ENCODE assay signal across 20 cellular contexts in genomic region chr3:11552289-11553264, GRCh38.
DNase-seq lines count a peak whose midpoint lies in the region; ATAC-seq, FAIRE-seq and TF ChIP-seq lines count a peak whose summit lies in the region.
"Had no signal": no experiment of that assay in that cellular context is flagged by ENCODE, and none has a peak within 500 bp of the region (broad histone marks: within the 10 kb centered on the region; RNA-seq: fewer than 3 reads in every experiment).

No MANE protein-coding gene starts in this region.

- no peak overlapping the region for H3K27ac ChIP-seq in CD4-positive, CD25-positive, alpha-beta regulatory T cell (ENCODE audit: insufficient read depth, low read length, poor library complexity, severe bottlenecking)
- peak overlapping the region; percentile 52 for H3K27ac ChIP-seq in RWPE1
- peak overlapping the region; percentile 24 to 77 (median 66) for H3K27ac ChIP-seq in gastrocnemius medialis

- ATAC-seq in CD4-positive, CD25-positive, alpha-beta regulatory T cell (ENCODE audit: low read depth in 2 of 2): no peak
- ATAC-seq in gastrocnemius medialis: no peak
- ATAC-seq: stimulated activated naive CD8-positive, alpha-beta T cell treated with anti-CD3 and anti-CD28 coated beads, Interleukin-15, Interleukin-2, amounts not matched to agents 100 U/mL and 50 U/mL, for 24 hours had no signal

- in situ Hi-C loops in gastrocnemius medialis (cut with MboI; ENCODE audit: low sequenced_read_pairs in 4 of 4): no loop called here

- DNase-seq in CD4-positive, CD25-positive, alpha-beta regulatory T cell: no peak
- DNase-seq in RWPE1 (ENCODE audit: low spot score): no peak
- DNase-seq in endothelial cell (ENCODE audit: low spot score): no peak
- no peak for DNase-seq in gastrocnemius medialis
- DNase-seq in stimulated activated CD4-positive, alpha-beta T cell treated with anti-CD3 and anti-CD28 coated beads, Interleukin-4, amount 100 ng/mL, for 4 hours: no peak
- no peak for DNase-seq in HTR-8/SVneo (ENCODE audit: insufficient read length, low spot score)
- DNase-seq in NCI-H128 (lab: John Stamatoyannopoulos, UW; ENCODE audit: unreplicated experiment): no peak
- no peak for DNase-seq in HEK293T (ENCODE audit: extremely low spot score)
- DNase-seq: activated CD4-positive, alpha-beta T cell treated with anti-CD3 and anti-CD28 coated beads for 4 hours; glutamatergic neuron; HCEC 1CT; immature natural killer cell; NCI-H1105 treated with DMSO at 0.1 percent for 48 hours; NCI-H2227 treated with DMSO at 0.1 percent for 48 hours; nucleus accumbens; SIG-M5; stimulated activated naive CD8-positive, alpha-beta T cell treated with anti-CD3 and anti-CD28 coated beads, Interleukin-15, Interleukin-2, amounts not matched to agents 100 U/mL and 50 U/mL, for 24 hours had no signal

- no peaks in the 10 kb centered on the region for H3K27me3 Mint-ChIP-seq in CD4-positive, CD25-positive, alpha-beta regulatory T cell
- peaks cover 14% of the 10 kb centered on the region for H3K27me3 Mint-ChIP-seq in endothelial cell (ENCODE audit: unreplicated experiment)

- no peak for TF ChIP-seq POLR2A in gastrocnemius medialis (IDR thresholded peaks at IDR 0.05)

- H3K4me1 Mint-ChIP-seq in CD4-positive, CD25-positive, alpha-beta regulatory T cell: peaks cover 4 to 13% (median 9%) of the 10 kb centered on the region in 4 donors
- peaks cover 47% of the 10 kb centered on the region for H3K4me1 Mint-ChIP-seq in endothelial cell (ENCODE audit: unreplicated experiment)

- intact Hi-C loops in gastrocnemius medialis (cut with DNase I; ENCODE audit: low total_unique reads): no loop called here

- H3K27ac Mint-ChIP-seq in CD4-positive, CD25-positive, alpha-beta regulatory T cell: peak overlapping the region in 2 of 3 donors; percentile 67 to 70
- no peak overlapping the region for H3K27ac Mint-ChIP-seq in endothelial cell (ENCODE audit: unreplicated experiment)
- H3K27ac Mint-ChIP-seq: mesothelial cell of epicardium had no signal

- POLR2A ChIA-PET in RWPE1 (lab: Yijun Ruan, JAX; ENCODE audit: low non-redundant PET) (interaction anchor here (0.7 kb wide), 1 partner anchor 16 kb away, joined by 3 read pairs; no protein-coding TSS in a partner anchor), HEK293T (lab: Yijun Ruan, JAX) (no interaction called here)

- H3K4me3 ChIP-seq in CD4-positive, CD25-positive, alpha-beta regulatory T cell (ENCODE audit: low read depth, low read length): no peak overlapping the region
- no peak overlapping the region for H3K4me3 ChIP-seq in gastrocnemius medialis
- H3K4me3 ChIP-seq: smooth muscle cell had no signal

- no peak overlapping the region for H3K4me3 Mint-ChIP-seq in CD4-positive, CD25-positive, alpha-beta regulatory T cell
- H3K4me3 Mint-ChIP-seq in endothelial cell (ENCODE audit: unreplicated experiment): peak overlapping the region; percentile 28
- H3K4me3 Mint-ChIP-seq: immature natural killer cell, mesothelial cell of epicardium had no signal

- H3K27me3 ChIP-seq in CD4-positive, CD25-positive, alpha-beta regulatory T cell (ENCODE audit: control insufficient read depth, insufficient read depth, low read length): no peaks in the 10 kb centered on the region
- no peaks in the 10 kb centered on the region for H3K27me3 ChIP-seq in gastrocnemius medialis

- no peaks in the 10 kb centered on the region for H3K9me3 ChIP-seq in CD4-positive, CD25-positive, alpha-beta regulatory T cell (ENCODE audit: control insufficient read depth in 2 of 2, low read length in 2 of 2)
- no peaks in the 10 kb centered on the region for H3K9me3 ChIP-seq in gastrocnemius medialis

- peaks cover 11% of the 10 kb centered on the region for H3K36me3 ChIP-seq in CD4-positive, CD25-positive, alpha-beta regulatory T cell (ENCODE audit: control insufficient read depth, insufficient read depth, low read length)
- H3K36me3 ChIP-seq in gastrocnemius medialis: no peaks in the 10 kb centered on the region

- FAIRE-seq in HTR-8/SVneo (lab: Jason Lieb, UNC): no peak
- FAIRE-seq: colon had no signal

- H3K9me3 Mint-ChIP-seq in CD4-positive, CD25-positive, alpha-beta regulatory T cell: no peaks in the 10 kb centered on the region
- no peaks in the 10 kb centered on the region for H3K9me3 Mint-ChIP-seq in endothelial cell (ENCODE audit: unreplicated experiment)
- H3K9me3 Mint-ChIP-seq: immature natural killer cell had no signal

- H3K4me1 ChIP-seq in CD4-positive, CD25-positive, alpha-beta regulatory T cell (ENCODE audit: control insufficient read depth, insufficient read depth, low read length, poor library complexity, severe bottlenecking): no peaks in the 10 kb centered on the region
- H3K4me1 ChIP-seq in gastrocnemius medialis: peaks cover 41 to 54% of the 10 kb centered on the region in 2 donors

- CTCF ChIA-PET in RWPE1 (lab: Yijun Ruan, JAX): no interaction called here
- CTCF ChIA-PET in HEK293T (lab: Yijun Ruan, JAX): no interaction called here

- H3K36me3 Mint-ChIP-seq in CD4-positive, CD25-positive, alpha-beta regulatory T cell: peaks cover 13% of the 10 kb centered on the region
- H3K36me3 Mint-ChIP-seq in endothelial cell (ENCODE audit: low read depth, unreplicated experiment): peaks cover 36% of the 10 kb centered on the region

- TF ChIP-seq CTCF in RWPE1 (conservative IDR thresholded peaks at IDR 0.05; ENCODE audit: low read depth) (no peak), endothelial cell (IDR thresholded peaks at IDR 0.05; ENCODE audit: unreplicated experiment) (no peak), gastrocnemius medialis (IDR thresholded peaks at IDR 0.05 in 4 of 5, conservative IDR thresholded peaks at IDR 0.05 in 1 of 5) (no peak)

TF ChIP-seq in HEK293T, 16 proteins besides CTCF, POLR2A, EP300 and RAD21:
- no peak for TF ChIP-seq ARNT (IDR thresholded peaks at IDR 0.05)
- TF ChIP-seq BHLHE40 (IDR thresholded peaks at IDR 0.05; ENCODE audit: borderline replicate concordance): no peak
- no peak for TF ChIP-seq FOXA1 (IDR thresholded peaks at IDR 0.05)
- no peak for TF ChIP-seq FOXK2 (IDR thresholded peaks at IDR 0.05)
- TF ChIP-seq ZNF384 (IDR thresholded peaks at IDR 0.05): no peak
- no peak for TF ChIP-seq SUZ12 (IDR thresholded peaks at IDR 0.05)
- no peak for TF ChIP-seq FOXM1 (IDR thresholded peaks at IDR 0.05; ENCODE audit: borderline replicate concordance)
